27 cellular contexts compared by ENCODE assay signal in genomic region chr17:193426-193810, GRCh38. TPM values are rescaled to one million over a fixed set of nuclear protein-coding genes. Genes with fewer than 3 reads are reported as not detected.
A peak's percentile ranks its signal among the peaks of the same experiment; 100 is the strongest.
DNase-seq lines count a peak whose midpoint lies in the region; ATAC-seq, FAIRE-seq and TF ChIP-seq lines count a peak whose summit lies in the region.
"Had no signal": no experiment of that assay in that cellular context is flagged by ENCODE, and none has a peak within 500 bp of the region (broad histone marks: within the 10 kb centered on the region; RNA-seq: fewer than 3 reads in every experiment).

No MANE protein-coding gene starts in this region.

- H4K20me1 ChIP-seq in HepG2 (ENCODE audit: insufficient read depth, low read length) = no peaks in the 10 kb centered on the region
- H4K20me1 ChIP-seq: BLaER1 had no signal

- H2AFZ ChIP-seq in HepG2 (ENCODE audit: low read length) = no peak overlapping the region
- H2AFZ ChIP-seq: GM23338, PC-9 had no signal

- CTCF ChIA-PET in HepG2 (lab: Yijun Ruan, JAX; ENCODE audit: low intra/inter-chr PET ratio, low total read pairs) = no interaction called here
- CTCF ChIA-PET in A673 (lab: Charles Lee) = no interaction called here

- TF ChIP-seq CTCF in HepG2 (CRISPR knock-in tag; IDR thresholded peaks at IDR 0.05) (no peak), right lobe of liver (IDR thresholded peaks at IDR 0.05) (no peak), body of pancreas (IDR thresholded peaks at IDR 0.05) (no peak), pancreas (IDR thresholded peaks at IDR 0.05) (no peak), A673 (conservative IDR thresholded peaks at IDR 0.05; ENCODE audit: low read depth, low read length) (no peak), mucosa of descending colon (IDR thresholded peaks at IDR 0.05) (no peak)

- H3K27me3 ChIP-seq in HepG2 (ENCODE audit: control insufficient read depth in 1 of 2, insufficient read depth in 2 of 2, low read length in 2 of 2) (peaks cover 0 to 5% of the 10 kb centered on the region in 2 experiments; a peak in 1 of 5 replicates), right lobe of liver (no peaks in the 10 kb centered on the region), body of pancreas (no peaks in the 10 kb centered on the region), pancreas (no peaks in the 10 kb centered on the region), A673 (replicated peaks; ENCODE audit: insufficient read depth, low read depth, low read length, poor library complexity) (no peaks in the 10 kb centered on the region)
- H3K27me3 ChIP-seq: BLaER1 had no signal

- H3K79me2 ChIP-seq in HepG2 (ENCODE audit: insufficient read depth, low read length) = no peaks in the 10 kb centered on the region

- H3K4me3 ChIP-seq in HepG2 (replicated peaks in 1 of 3; ENCODE audit: insufficient read depth in 1 of 3, low read depth in 2 of 3, low read length in 3 of 3) (peak overlapping the region in 1 of 3 experiments; percentile 65; a peak in 1 of 6 replicates), right lobe of liver (no peak overlapping the region), body of pancreas (no peak overlapping the region), pancreas (no peak overlapping the region), A673 (ENCODE audit: low read depth, low read length, poor library complexity, severe bottlenecking) (no peak overlapping the region), mucosa of descending colon (no peak overlapping the region)
- H3K4me3 ChIP-seq: BLaER1, GM12878, GM23338, HAP-1, PC-9, SK-N-MC had no signal

- no peaks in the 10 kb centered on the region for H3K36me3 ChIP-seq in HepG2 (replicated peaks in 1 of 2; ENCODE audit: control insufficient read depth in 1 of 2, insufficient read depth in 2 of 2, low read length in 2 of 2)
- no peaks in the 10 kb centered on the region for H3K36me3 ChIP-seq in right lobe of liver
- H3K36me3 ChIP-seq in body of pancreas (replicated peaks in 1 of 2; ENCODE audit: insufficient read depth in 1 of 2, low read depth in 2 of 2) = no peaks in the 10 kb centered on the region
- H3K36me3 ChIP-seq in pancreas = no peaks in the 10 kb centered on the region
- H3K36me3 ChIP-seq in A673 (ENCODE audit: insufficient read depth, low read length, poor library complexity, severe bottlenecking) = no peaks in the 10 kb centered on the region
- H3K36me3 ChIP-seq in mucosa of descending colon (ENCODE audit: low read depth) = no peaks in the 10 kb centered on the region
- H3K36me3 ChIP-seq: BLaER1, HAP-1 had no signal

- ATAC-seq in HepG2 (peak; percentile 40), right lobe of liver (no peak), body of pancreas (no peak), pancreas (no peak), mucosa of descending colon (no peak)
- ATAC-seq: GM12878 had no signal

- no peak for TF ChIP-seq EP300 in HepG2 (IDR thresholded peaks at IDR 0.05; ENCODE audit: low read depth in 2 of 2, low read length in 2 of 2)
- TF ChIP-seq EP300 in HepG2 (CRISPR knock-in tag; IDR thresholded peaks at IDR 0.05; ENCODE audit: borderline replicate concordance) = no peak

- peak overlapping the region; percentile 82 for H3K4me2 ChIP-seq in HepG2 (ENCODE audit: low read depth, low read length)
- H3K4me2 ChIP-seq: BLaER1, GM23338, PC-9 had no signal

- TF ChIP-seq POLR2A in HepG2 (IDR thresholded peaks at IDR 0.05; ENCODE audit: insufficient read depth in 1 of 2, low read depth in 2 of 2, low read length in 2 of 2) (no peak), right lobe of liver (IDR thresholded peaks at IDR 0.05) (no peak), body of pancreas (IDR thresholded peaks at IDR 0.05) (no peak)

- H3K4me1 ChIP-seq in HepG2 (ENCODE audit: insufficient read depth, low read length) = peaks cover 21% of the 10 kb centered on the region
- peaks cover 0 to 3% (median 0%) of the 10 kb centered on the region in 4 donors for H3K4me1 ChIP-seq in right lobe of liver
- H3K4me1 ChIP-seq in body of pancreas = peaks cover 18% of the 10 kb centered on the region
- H3K4me1 ChIP-seq in pancreas = peaks cover 4 to 13% (median 8%) of the 10 kb centered on the region in 3 donors
- H3K4me1 ChIP-seq in A673 (ENCODE audit: insufficient read depth, low read length, poor library complexity, severe bottlenecking) = peaks cover 10% of the 10 kb centered on the region
- H3K4me1 ChIP-seq in mucosa of descending colon (ENCODE audit: low read depth) = no peaks in the 10 kb centered on the region
- H3K4me1 ChIP-seq: Caco-2, HAP-1 had no signal

- BruUV-seq in HepG2 (replicated peaks; lab: Mats Ljungman, UMichigan) (no TSS peak), A673 (replicated peaks; lab: Mats Ljungman, UMichigan) (no TSS peak)

- no peak for FAIRE-seq in HepG2 (lab: Jason Lieb, UNC)
- no peak for FAIRE-seq in pancreas (lab: Jason Lieb, UNC)
- FAIRE-seq: GM12878 had no signal

- no peak for DNase-seq in HepG2 (ENCODE audit: low spot score)
- no peak for DNase-seq in right lobe of liver
- no peak for DNase-seq in body of pancreas
- peak in 1 of 6 donors; percentile 32 for DNase-seq in pancreas
- DNase-seq in A673 (ENCODE audit: low spot score) = no peak
- no peak for DNase-seq in COR-L47 (lab: John Stamatoyannopoulos, UW)
- DNase-seq in mucosa of descending colon = no peak
- DNase-seq: Caco-2; CD4-positive, alpha-beta T cell; DMS 273 treated with DMSO at 0.1 percent for 48 hours; DMS79 treated with DMSO at 0.1 percent for 48 hours; KG1; NCI-H1092 treated with DMSO at 0.1 percent for 48 hours; NCI-H2029 treated with DMSO at 0.1 percent for 48 hours; NCI-H226; NCI-H510A treated with DMSO at 0.1 percent for 48 hours; NCI-H748 treated with DMSO at 0.1 percent for 48 hours; PC-9; RPMI8226; SHP77 treated with DMSO at 0.1 percent for 48 hours had no signal

- peak overlapping the region; percentile 49; the same call in 1 of the 2 replicates for H3K9ac ChIP-seq in HepG2 (ENCODE audit: insufficient read depth, low read depth, low read length)
- H3K9ac ChIP-seq: BLaER1 had no signal

- H3K9me3 ChIP-seq in HepG2 (ENCODE audit: low read length) = no peaks in the 10 kb centered on the region
- H3K9me3 ChIP-seq in right lobe of liver = no peaks in the 10 kb centered on the region
- no peaks in the 10 kb centered on the region for H3K9me3 ChIP-seq in body of pancreas
- H3K9me3 ChIP-seq in pancreas = no peaks in the 10 kb centered on the region
- no peaks in the 10 kb centered on the region for H3K9me3 ChIP-seq in A673 (ENCODE audit: low read depth, low read length, poor library complexity, severe bottlenecking)
- no peaks in the 10 kb centered on the region for H3K9me3 ChIP-seq in mucosa of descending colon
- H3K9me3 ChIP-seq: HAP-1 had no signal

- no peak for TF ChIP-seq RAD21 in HepG2 (CRISPR knock-in tag; IDR thresholded peaks at IDR 0.05)

- in situ Hi-C loops in HepG2 (cut with HindIII; ENCODE audit: extremely low pct_ligation_motif_present, low pct_unique_long_range_greater_than_20kb) = no loop called here

- H3K27ac ChIP-seq in HepG2 (ENCODE audit: extremely low read length, insufficient read depth, low read length) = no peak overlapping the region
- no peak overlapping the region for H3K27ac ChIP-seq in right lobe of liver
- H3K27ac ChIP-seq in body of pancreas = peak overlapping the region; percentile 34 to 79 (median 72)
- H3K27ac ChIP-seq in pancreas = peak overlapping the region in 3 of 4 donors; percentile 56 to 85 (median 75)
- H3K27ac ChIP-seq in A673 (ENCODE audit: low read depth, low read length, poor library complexity, severe bottlenecking) = no peak overlapping the region
- H3K27ac ChIP-seq: BLaER1, HL-60, PC-9 had no signal

- intact Hi-C loops in HepG2 (cut with micrococcal nuclease; ENCODE audit: unreplicated experiment) (no loop called here), right lobe of liver (cut with DNase I) (no loop called here), body of pancreas (cut with DNase I) (no loop called here), pancreas (cut with DNase I) (no loop called here), A673 (cut with micrococcal nuclease; ENCODE audit: unreplicated experiment) (no loop called here), mucosa of descending colon (cut with DNase I, micrococcal nuclease) (no loop called here)

- POLR2A ChIA-PET in HepG2 (lab: Yijun Ruan, JAX) (interaction anchor here (0.9 to 1.4 kb wide), 2 partner anchors 11 to 159 kb away, joined by 8 to 12 read pairs; partner anchors contain the start of gene RPH3AL), A673 (lab: Charles Lee; ENCODE audit: low non-redundant PET) (no interaction called here)

- 72% methylated on average over 6 of the region's 8 CpGs for WGBS in HepG2 (ENCODE audit: low lambda C conversion rate)
- 93% methylated on average over 4 of the region's 8 CpGs for WGBS in right lobe of liver (ENCODE audit: insufficient coverage, low coverage, low lambda C conversion rate, missing lambda C conversion rate)
- WGBS in body of pancreas, 2 donors = 89 to 96% methylated on average over 6 to 8 of the region's 8 CpGs
- WGBS in pancreas, 2 donors = 85 to 93% methylated on average over 8 of the region's 8 CpGs

RNA-seq across cellular contexts. Expression of gene DOC2B, which starts 12.0 kb away (rescaled TPM):
- total RNA-seq in HepG2 (2016; rRNA removed; fragmentation: Illumina TruSeq; extraction: Trizol) (0.22 TPM in 1 of 2 replicates, not detected in the other), right lobe of liver (1 to 10 TPM in 2 of 6 experiments, under 1 TPM in 4; 0.40 to 1.7 (median 0.91) TPM), body of pancreas (10 to 100 TPM; 20.0 to 22.4 TPM), pancreas (10 to 100 TPM in 4 of 6 donors, 1 to 10 TPM in 2; 4.9 to 25.1 (median 11.5) TPM), A673 (2021) (0.17 and 0.39 TPM in 2 replicates), mucosa of descending colon (1 to 10 TPM; 3.2 to 6.7 (median 4.0) TPM)
- 0.09 and 0.30 TPM in 2 replicates for total RNA-seq in HepG2 (2016; cell fraction: cytosol; rRNA removed; fragmentation: Illumina TruSeq; extraction: Trizol; ENCODE audit: low read depth)
- total RNA-seq in HepG2 (2016; cell fraction: insoluble cytoplasmic fraction; rRNA removed; fragmentation: Illumina TruSeq; extraction: Trizol) = 0.04 TPM in 1 of 2 replicates, not detected in the other
- 0.06 and 0.38 TPM in 2 replicates for total RNA-seq in HepG2 (2016; cell fraction: membrane; rRNA removed; fragmentation: Illumina TruSeq; extraction: Trizol)
- total RNA-seq in HepG2 (2016; cell fraction: nucleus; rRNA removed; fragmentation: Illumina TruSeq; extraction: Trizol) = 0.06 TPM in 1 of 2 replicates, not detected in the other
- polyA plus RNA-seq in HepG2 (2011; rRNA removed) (0.09 and 0.77 TPM in 2 replicates), pancreas (10 to 100 TPM in 1 of 2 donors, 1 to 10 TPM in 1; 4.3 to 12.1 TPM)
- 0.21 and 0.25 TPM in 2 replicates for polyA plus RNA-seq in HepG2 (2011; cell fraction: cytosol; rRNA removed)
- polyA plus RNA-seq in HepG2 (2011; cell fraction: nucleus; rRNA removed) = 0.31 and 0.33 TPM in 2 replicates
- polyA plus RNA-seq in HepG2 (2012) = 0.05 and 0.23 TPM in 2 replicates
- polyA plus RNA-seq in HepG2 (2016; cell fraction: cytosol; fragmentation: Illumina TruSeq; extraction: Trizol; ENCODE audit: low read depth) = 0.08 and 0.34 TPM in 2 replicates
- not detected in 2 replicates for polyA plus RNA-seq in HepG2 (2016; cell fraction: insoluble cytoplasmic fraction; fragmentation: Illumina TruSeq; extraction: Trizol; ENCODE audit: low read depth)
- 0.33 TPM in 1 of 2 replicates, not detected in the other for polyA plus RNA-seq in HepG2 (2016; cell fraction: membrane; fragmentation: Illumina TruSeq; extraction: Trizol; ENCODE audit: low read depth)
- polyA plus RNA-seq in HepG2 (2016; cell fraction: nucleus; fragmentation: Illumina TruSeq; extraction: Trizol; ENCODE audit: insufficient read depth, low read depth) = 0.22 and 0.36 TPM in 2 replicates
- 0.08 TPM in 1 of 2 replicates, not detected in the other for polyA minus RNA-seq in HepG2 (2011; rRNA and poly(A)+ RNA removed; ENCODE audit: low replicate concordance)
- polyA minus RNA-seq in HepG2 (2011; cell fraction: cytosol; rRNA and poly(A)+ RNA removed) = 0.40 TPM in 1 of 2 replicates, not detected in the other
- 0.13 TPM in 1 of 2 replicates, not detected in the other for polyA minus RNA-seq in HepG2 (2011; cell fraction: nucleus; rRNA and poly(A)+ RNA removed)
- total RNA-seq: Caco-2, GM12878, HT-29, PC-9 had no signal
- polyA plus RNA-seq: GM12878 had no signal

RNA-seq across cellular contexts. Expression of gene SCGB1C2, which starts 56.0 kb away (rescaled TPM):
- total RNA-seq in HepG2 (2016; rRNA removed; fragmentation: Illumina TruSeq; extraction: Trizol) (not detected in 2 replicates), right lobe of liver (not detected), body of pancreas (not detected), pancreas (under 1 TPM in 3 of 6 donors, not detected in 3; 0.38 to 0.55 (median 0.50) TPM), A673 (2021) (not detected in 2 replicates), mucosa of descending colon (not detected)
- not detected in 2 replicates for total RNA-seq in HepG2 (2016; cell fraction: cytosol; rRNA removed; fragmentation: Illumina TruSeq; extraction: Trizol; ENCODE audit: low read depth)
- not detected in 2 replicates for total RNA-seq in HepG2 (2016; cell fraction: insoluble cytoplasmic fraction; rRNA removed; fragmentation: Illumina TruSeq; extraction: Trizol)
- not detected in 2 replicates for total RNA-seq in HepG2 (2016; cell fraction: membrane; rRNA removed; fragmentation: Illumina TruSeq; extraction: Trizol)
- total RNA-seq in HepG2 (2016; cell fraction: nucleus; rRNA removed; fragmentation: Illumina TruSeq; extraction: Trizol) = not detected in 2 replicates
- polyA plus RNA-seq in HepG2 (2011; rRNA removed) (not detected in 2 replicates), pancreas (not detected)
- polyA plus RNA-seq in HepG2 (2011; cell fraction: cytosol; rRNA removed) = not detected in 2 replicates
- not detected in 2 replicates for polyA plus RNA-seq in HepG2 (2011; cell fraction: nucleus; rRNA removed)
- not detected in 2 replicates for polyA plus RNA-seq in HepG2 (2012)
- not detected in 2 replicates for polyA plus RNA-seq in HepG2 (2016; cell fraction: cytosol; fragmentation: Illumina TruSeq; extraction: Trizol; ENCODE audit: low read depth)
- not detected in 2 replicates for polyA plus RNA-seq in HepG2 (2016; cell fraction: insoluble cytoplasmic fraction; fragmentation: Illumina TruSeq; extraction: Trizol; ENCODE audit: low read depth)
- not detected in 2 replicates for polyA plus RNA-seq in HepG2 (2016; cell fraction: membrane; fragmentation: Illumina TruSeq; extraction: Trizol; ENCODE audit: low read depth)
- not detected in 2 replicates for polyA plus RNA-seq in HepG2 (2016; cell fraction: nucleus; fragmentation: Illumina TruSeq; extraction: Trizol; ENCODE audit: insufficient read depth, low read depth)
- polyA minus RNA-seq in HepG2 (2011; rRNA and poly(A)+ RNA removed; ENCODE audit: low replicate concordance) = not detected in 2 replicates
- not detected in 2 replicates for polyA minus RNA-seq in HepG2 (2011; cell fraction: cytosol; rRNA and poly(A)+ RNA removed)
- not detected in 2 replicates for polyA minus RNA-seq in HepG2 (2011; cell fraction: nucleus; rRNA and poly(A)+ RNA removed)
- total RNA-seq: Caco-2; CD4-positive, alpha-beta T cell; GM12878; GM23338; HT-29; PC-9 had no signal
- polyA plus RNA-seq: GM12878, GM23338 had no signal

Comparison
In these comparisons a context has a peak if more than half of its experiments do, and no peak if none do; other contexts are left out.
1. H3K27ac ChIP-seq: peak in body of pancreas (4 of 4) and pancreas (3 of 4); none in HepG2 (single experiment), right lobe of liver (0 of 3) and A673 (single experiment).